In genomic region chr10:48306870-48307531, GRCh38 we compare ENCODE assay signal across 8 cellular contexts. TPM values are rescaled to one million over a fixed set of nuclear protein-coding genes. Genes with fewer than 3 reads are reported as not detected.
DNase-seq lines count a peak whose midpoint lies in the region; TF ChIP-seq lines count a peak whose summit lies in the region.

No MANE protein-coding gene starts in this region.

- H3K9me3 ChIP-seq in endodermal cell (ENCODE audit: control insufficient read depth, low read length): no peaks in the 10 kb centered on the region
- H3K9me3 ChIP-seq in mucosa of stomach (ENCODE audit: control insufficient read depth, low read length): no peaks in the 10 kb centered on the region

- H3K9me3 Mint-ChIP-seq in HFFc6 (no peaks in the 10 kb centered on the region), endodermal cell (no peaks in the 10 kb centered on the region)
- H3K9me3 Mint-ChIP-seq in activated CD4-positive, alpha-beta T cell treated with anti-CD3 and anti-CD28 coated beads, Interleukin-2, amount 10 ng/mL, durations not matched to agents 7 days and 5 days: no peaks in the 10 kb centered on the region

- H3K36me3 Mint-ChIP-seq in HFFc6 (ENCODE audit: low read depth) (peaks cover 29% of the 10 kb centered on the region), endodermal cell (ENCODE audit: low read depth) (no peaks in the 10 kb centered on the region)
- H3K36me3 Mint-ChIP-seq in activated CD4-positive, alpha-beta T cell treated with anti-CD3 and anti-CD28 coated beads, Interleukin-2, amount 10 ng/mL, durations not matched to agents 7 days and 5 days (ENCODE audit: low read depth): no peaks in the 10 kb centered on the region

- peak overlapping the region; percentile 94 for H3K4me3 ChIP-seq in endodermal cell (ENCODE audit: low read length)
- H3K4me3 ChIP-seq in mucosa of stomach (ENCODE audit: low read length): peak overlapping the region; percentile 26

- H3K27ac Mint-ChIP-seq in HFFc6: peak overlapping the region; percentile 68
- H3K27ac Mint-ChIP-seq in activated CD4-positive, alpha-beta T cell treated with anti-CD3 and anti-CD28 coated beads, Interleukin-2, amount 10 ng/mL, durations not matched to agents 7 days and 5 days: peak overlapping the region; percentile 88
- peak overlapping the region; percentile 89 for H3K27ac Mint-ChIP-seq in endodermal cell

- no peaks in the 10 kb centered on the region for H3K4me1 ChIP-seq in endodermal cell (ENCODE audit: control insufficient read depth, insufficient read depth, low read length)
- peaks cover 4% of the 10 kb centered on the region for H3K4me1 ChIP-seq in mucosa of stomach (ENCODE audit: control insufficient read depth, insufficient read depth, low read length)

- no peak for TF ChIP-seq CTCF in HFFc6 (IDR thresholded peaks at IDR 0.05)
- no peak for TF ChIP-seq CTCF in endodermal cell (conservative IDR thresholded peaks at IDR 0.05)

- H3K36me3 ChIP-seq in endodermal cell (ENCODE audit: control insufficient read depth, insufficient read depth, low read length) (no peaks in the 10 kb centered on the region), mucosa of stomach (ENCODE audit: control insufficient read depth, insufficient read depth, low read length) (no peaks in the 10 kb centered on the region)

- DNase-seq in NCI-H2107 (lab: John Stamatoyannopoulos, UW) (peak; percentile 8), NCI-H2107 treated with DMSO at 0.1 percent for 48 hours (lab: John Stamatoyannopoulos, UW; ENCODE audit: unreplicated experiment) (no peak), HFFc6 (peak; percentile 27), NCI-H1105 (lab: John Stamatoyannopoulos, UW) (peak; percentile 8), endodermal cell (no peak)
- peak; percentile 71 for DNase-seq in activated CD4-positive, alpha-beta T cell treated with anti-CD3 and anti-CD28 coated beads, Interleukin-2, amount 10 ng/mL, durations not matched to agents 7 days and 5 days
- DNase-seq in stimulated activated CD8-positive, alpha-beta memory T cell treated with anti-CD3 and anti-CD28 coated beads, Interleukin-7, amount 100 ng/mL, for 4 hours (ENCODE audit: low read depth in 2 of 2): peak; percentile 46 to 72

- H3K9ac ChIP-seq in endodermal cell (ENCODE audit: extremely low read depth, low read length, poor library complexity, severe bottlenecking): peak overlapping the region; percentile 83
- H3K9ac ChIP-seq in mucosa of stomach (ENCODE audit: low read length): peak overlapping the region; percentile 27

- CTCF ChIA-PET in activated CD4-positive, alpha-beta T cell treated with anti-CD3 and anti-CD28 coated beads, Interleukin-2, amount 10 ng/mL, durations not matched to agents 7 days and 5 days (lab: Charles Lee): interaction anchor here (1.2 kb wide), 1 partner anchor 13 kb away, joined by 3 read pairs; no protein-coding TSS in a partner anchor

- H3K27ac ChIP-seq in endodermal cell (ENCODE audit: low read depth, low read length): peak overlapping the region; percentile 93

- H3K27me3 ChIP-seq in endodermal cell (ENCODE audit: control insufficient read depth, insufficient read depth, low read length, poor library complexity, severe bottlenecking) (peaks cover 21% of the 10 kb centered on the region), mucosa of stomach (ENCODE audit: control insufficient read depth, insufficient read depth, low read length) (no peaks in the 10 kb centered on the region)

- H3K4me3 Mint-ChIP-seq in HFFc6 (peak overlapping the region; percentile 92), endodermal cell (peak overlapping the region; percentile 82)
- H3K4me3 Mint-ChIP-seq in activated CD4-positive, alpha-beta T cell treated with anti-CD3 and anti-CD28 coated beads, Interleukin-2, amount 10 ng/mL, durations not matched to agents 7 days and 5 days: peak overlapping the region; percentile 80

- H3K27me3 Mint-ChIP-seq in HFFc6 (ENCODE audit: insufficient read depth): peaks cover 11% of the 10 kb centered on the region; the same call in 1 of the 2 replicates
- no peaks in the 10 kb centered on the region for H3K27me3 Mint-ChIP-seq in activated CD4-positive, alpha-beta T cell treated with anti-CD3 and anti-CD28 coated beads, Interleukin-2, amount 10 ng/mL, durations not matched to agents 7 days and 5 days
- H3K27me3 Mint-ChIP-seq in endodermal cell (ENCODE audit: insufficient read depth): peaks cover 26% of the 10 kb centered on the region

- POLR2A ChIA-PET in activated CD4-positive, alpha-beta T cell treated with anti-CD3 and anti-CD28 coated beads, Interleukin-2, amount 10 ng/mL, durations not matched to agents 7 days and 5 days (lab: Charles Lee): no interaction called here

- WGBS in endodermal cell (ENCODE audit: insufficient coverage in 1 of 2, insufficient read length in 1 of 2), 2 experiments: 0% methylated on average over 18 to 66 of the region's 66 CpGs

- H3K4me1 Mint-ChIP-seq in HFFc6 (ENCODE audit: low read depth) (peaks cover 48% of the 10 kb centered on the region), endodermal cell (peaks cover 17% of the 10 kb centered on the region)
- H3K4me1 Mint-ChIP-seq in activated CD4-positive, alpha-beta T cell treated with anti-CD3 and anti-CD28 coated beads, Interleukin-2, amount 10 ng/mL, durations not matched to agents 7 days and 5 days: peaks cover 29% of the 10 kb centered on the region

RNA-seq across cellular contexts. Expression of gene MAPK8, which starts 0.5 kb away (rescaled TPM):
- total RNA-seq in HFFc6 (2021; fragmentation: NEBNext Ultra II Directional; extraction: Animal tissue kit (Norgen Biotek cat#: 25700)): 10 to 100 TPM; 56.3 to 96.6 (median 74.8) TPM
- 10 to 100 TPM; 30.5 to 32.3 TPM for total RNA-seq in activated CD4-positive, alpha-beta T cell treated with anti-CD3 and anti-CD28 coated beads, Interleukin-2, amount 10 ng/mL, durations not matched to agents 7 days and 5 days
- 100 to 1,000 TPM in 1 of 2 donors, 10 to 100 TPM in 1; 84.2 to 146 TPM for total RNA-seq in endodermal cell
- polyA plus RNA-seq in endodermal cell (2013, experiment 1 of 2): 65.8 TPM
- 70.2 TPM for polyA plus RNA-seq in endodermal cell (2013, experiment 2 of 2)

RNA-seq across cellular contexts. Expression of gene FRMPD2, which starts 32.5 kb away (rescaled TPM):
- not detected for total RNA-seq in HFFc6 (2021; fragmentation: NEBNext Ultra II Directional; extraction: Animal tissue kit (Norgen Biotek cat#: 25700))
- total RNA-seq in activated CD4-positive, alpha-beta T cell treated with anti-CD3 and anti-CD28 coated beads, Interleukin-2, amount 10 ng/mL, durations not matched to agents 7 days and 5 days: not detected
- total RNA-seq in endodermal cell: 1 to 10 TPM in 1 of 2 donors, under 1 TPM in 1; 0.44 to 1.5 TPM
- 0.28 TPM for polyA plus RNA-seq in endodermal cell (2013, experiment 1 of 2)
- polyA plus RNA-seq in endodermal cell (2013, experiment 2 of 2): 0.37 TPM

Comparison
In these comparisons a context has a peak if more than half of its experiments do, and no peak if none do; other contexts are left out.
1. DNase-seq: peak in NCI-H2107 (single experiment), HFFc6 (single experiment), NCI-H1105 (single experiment), activated CD4-positive, alpha-beta T cell treated with anti-CD3 and anti-CD28 coated beads, Interleukin-2, amount 10 ng/mL, durations not matched to agents 7 days and 5 days (single experiment) and stimulated activated CD8-positive, alpha-beta memory T cell treated with anti-CD3 and anti-CD28 coated beads, Interleukin-7, amount 100 ng/mL, for 4 hours (2 of 2); none in NCI-H2107 treated with DMSO at 0.1 percent for 48 hours (single experiment) and endodermal cell (single experiment).
2. Peak in every context shown above with its lines, with median percentiles within 50 percentile points of each other: H3K27ac Mint-ChIP-seq and H3K4me3 Mint-ChIP-seq.